1 cellular context compared by ENCODE assay signal in genomic region chr9:137459601-137460362, GRCh38.
A peak's percentile ranks its signal among the peaks of the same experiment; 100 is the strongest.
TF ChIP-seq lines count a peak whose summit lies in the region.

No MANE protein-coding gene starts in this region.

TF ChIP-seq in HEK293, 187 proteins besides CTCF, POLR2A, EP300 and RAD21 (continued from another document):
- no peak for TF ChIP-seq ZNF639 (tag by site-specific recombination; IDR thresholded peaks at IDR 0.05)
- TF ChIP-seq KLF8 (tag by site-specific recombination; IDR thresholded peaks at IDR 0.05): peak; percentile 7; the same call in 1 of the 2 replicates
- no peak for TF ChIP-seq ZNF292 (tag by site-specific recombination; IDR thresholded peaks at IDR 0.05; ENCODE audit: borderline replicate concordance, low read depth)
- TF ChIP-seq ZNF23 (tag by site-specific recombination; IDR thresholded peaks at IDR 0.05; ENCODE audit: borderline replicate concordance): no peak
- peak; percentile 92 for TF ChIP-seq SCRT2 (tag by site-specific recombination; IDR thresholded peaks at IDR 0.05)
- TF ChIP-seq ZNF692 (tag by site-specific recombination; IDR thresholded peaks at IDR 0.05): no peak
- TF ChIP-seq ZNF366 (tag by site-specific recombination; conservative IDR thresholded peaks at IDR 0.05): no peak
- no peak for TF ChIP-seq ZNF394 (tag by site-specific recombination; IDR thresholded peaks at IDR 0.05; ENCODE audit: borderline replicate concordance)
- TF ChIP-seq ZBTB8A (tag by site-specific recombination; IDR thresholded peaks at IDR 0.05): peak; percentile 49; the same call in 1 of the 2 replicates
- no peak for TF ChIP-seq ZNF624 (tag by site-specific recombination; IDR thresholded peaks at IDR 0.05)
- TF ChIP-seq EGR2 (tag by site-specific recombination; IDR thresholded peaks at IDR 0.05; ENCODE audit: low read depth): no peak
- no peak for TF ChIP-seq ZNF449 (tag by site-specific recombination; IDR thresholded peaks at IDR 0.05)
- peak; percentile 79 for TF ChIP-seq ZBTB11 (tag by site-specific recombination; conservative IDR thresholded peaks at IDR 0.05; ENCODE audit: low read depth)
- TF ChIP-seq ZBTB17 (tag by site-specific recombination; IDR thresholded peaks at IDR 0.05): no peak
- TF ChIP-seq PATZ1 (tag by site-specific recombination; IDR thresholded peaks at IDR 0.05): no peak
- no peak for TF ChIP-seq ZNF518A (tag by site-specific recombination; conservative IDR thresholded peaks at IDR 0.05; ENCODE audit: low read depth)
- no peak for TF ChIP-seq MYNN (tag by site-specific recombination; IDR thresholded peaks at IDR 0.05; ENCODE audit: borderline replicate concordance)
- peak; percentile 7 for TF ChIP-seq SP3 (tag by site-specific recombination; IDR thresholded peaks at IDR 0.05)
- TF ChIP-seq GLIS1 (tag by site-specific recombination; IDR thresholded peaks at IDR 0.05): peak; percentile 18; the same call in 1 of the 2 replicates
- no peak for TF ChIP-seq HOXA7 (CRISPR knock-in tag; IDR thresholded peaks at IDR 0.05; ENCODE audit: borderline replicate concordance)
- 0 out of 2 replicates have a peak, but pooled peaks have one; percentile 53 for TF ChIP-seq ZBTB20 (tag by site-specific recombination; IDR thresholded peaks at IDR 0.05)
- peak; percentile 78 for TF ChIP-seq ZIC2 (tag by site-specific recombination; IDR thresholded peaks at IDR 0.05)
- peak; percentile 100 for TF ChIP-seq ZNF335 (tag by site-specific recombination; conservative IDR thresholded peaks at IDR 0.05)
- peak; percentile 81 for TF ChIP-seq GLIS2 (tag by site-specific recombination; IDR thresholded peaks at IDR 0.05)
- no peak for TF ChIP-seq IKZF3 (tag by site-specific recombination; IDR thresholded peaks at IDR 0.05)
